1 cellular context compared by ENCODE assay signal in the genomic region with DNA sequence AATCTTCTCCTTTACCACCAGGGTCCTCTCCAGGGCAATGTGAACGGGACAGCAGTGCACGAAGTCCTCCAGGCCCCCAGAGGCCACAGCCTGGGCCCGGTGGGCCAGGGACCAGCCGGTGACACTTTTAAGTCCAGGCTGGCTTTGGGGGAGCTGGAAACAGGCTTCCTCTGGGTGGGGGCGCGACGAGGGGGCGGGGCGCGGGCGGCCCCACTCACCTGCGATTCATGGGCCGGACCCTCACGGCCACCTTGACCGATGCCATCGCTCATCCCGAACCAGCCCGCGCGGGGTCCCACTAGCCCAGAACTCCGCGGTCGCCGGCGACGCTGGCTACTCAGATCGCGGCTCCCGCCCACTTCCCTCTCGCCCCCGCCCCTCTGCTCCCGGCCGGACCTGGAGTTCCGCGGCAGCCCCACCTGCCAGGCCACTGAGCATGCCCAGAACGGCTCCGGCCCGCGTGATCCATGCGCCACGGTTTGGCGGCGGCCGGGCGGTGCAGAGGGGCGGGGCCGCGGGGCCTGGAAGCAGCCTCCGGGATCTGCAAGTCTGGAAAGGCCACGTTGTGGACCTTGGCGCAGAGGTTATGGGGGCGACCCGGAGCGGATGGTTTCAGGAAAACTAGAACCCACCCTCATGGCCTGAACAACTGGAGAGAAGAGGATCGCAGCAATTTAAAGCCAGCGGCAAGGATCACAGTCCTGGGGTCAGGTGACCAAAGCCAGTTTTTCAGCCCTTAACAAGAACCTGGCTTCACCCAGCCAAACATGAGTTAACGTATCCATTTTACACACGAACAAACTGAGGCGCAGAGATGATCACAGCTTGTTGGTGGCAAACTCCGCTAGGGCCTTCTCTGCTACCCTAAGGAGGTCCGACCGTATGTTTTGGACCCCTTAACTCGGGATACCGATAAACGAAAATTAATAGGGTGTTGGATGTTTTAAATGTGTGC.
A peak's percentile ranks its signal among the peaks of the same experiment; 100 is the strongest.
TF ChIP-seq lines count a peak whose summit lies in the region.

A gene with protein sequence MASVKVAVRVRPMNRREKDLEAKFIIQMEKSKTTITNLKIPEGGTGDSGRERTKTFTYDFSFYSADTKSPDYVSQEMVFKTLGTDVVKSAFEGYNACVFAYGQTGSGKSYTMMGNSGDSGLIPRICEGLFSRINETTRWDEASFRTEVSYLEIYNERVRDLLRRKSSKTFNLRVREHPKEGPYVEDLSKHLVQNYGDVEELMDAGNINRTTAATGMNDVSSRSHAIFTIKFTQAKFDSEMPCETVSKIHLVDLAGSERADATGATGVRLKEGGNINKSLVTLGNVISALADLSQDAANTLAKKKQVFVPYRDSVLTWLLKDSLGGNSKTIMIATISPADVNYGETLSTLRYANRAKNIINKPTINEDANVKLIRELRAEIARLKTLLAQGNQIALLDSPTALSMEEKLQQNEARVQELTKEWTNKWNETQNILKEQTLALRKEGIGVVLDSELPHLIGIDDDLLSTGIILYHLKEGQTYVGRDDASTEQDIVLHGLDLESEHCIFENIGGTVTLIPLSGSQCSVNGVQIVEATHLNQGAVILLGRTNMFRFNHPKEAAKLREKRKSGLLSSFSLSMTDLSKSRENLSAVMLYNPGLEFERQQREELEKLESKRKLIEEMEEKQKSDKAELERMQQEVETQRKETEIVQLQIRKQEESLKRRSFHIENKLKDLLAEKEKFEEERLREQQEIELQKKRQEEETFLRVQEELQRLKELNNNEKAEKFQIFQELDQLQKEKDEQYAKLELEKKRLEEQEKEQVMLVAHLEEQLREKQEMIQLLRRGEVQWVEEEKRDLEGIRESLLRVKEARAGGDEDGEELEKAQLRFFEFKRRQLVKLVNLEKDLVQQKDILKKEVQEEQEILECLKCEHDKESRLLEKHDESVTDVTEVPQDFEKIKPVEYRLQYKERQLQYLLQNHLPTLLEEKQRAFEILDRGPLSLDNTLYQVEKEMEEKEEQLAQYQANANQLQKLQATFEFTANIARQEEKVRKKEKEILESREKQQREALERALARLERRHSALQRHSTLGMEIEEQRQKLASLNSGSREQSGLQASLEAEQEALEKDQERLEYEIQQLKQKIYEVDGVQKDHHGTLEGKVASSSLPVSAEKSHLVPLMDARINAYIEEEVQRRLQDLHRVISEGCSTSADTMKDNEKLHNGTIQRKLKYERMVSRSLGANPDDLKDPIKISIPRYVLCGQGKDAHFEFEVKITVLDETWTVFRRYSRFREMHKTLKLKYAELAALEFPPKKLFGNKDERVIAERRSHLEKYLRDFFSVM (N-terminal part only) (minus strand): TSS at position 438 of the 955 bp plus-strand sequence. CDS start 173 bp downstream, at position 265.

TF ChIP-seq in HepG2, 621 proteins besides CTCF, POLR2A, EP300 and RAD21 (continued from another document and continues in another):
- peak; percentile 44 for TF ChIP-seq ELF4 (CRISPR knock-in tag; IDR thresholded peaks at IDR 0.05; ENCODE audit: borderline replicate concordance)
- TF ChIP-seq, protein P1, sequence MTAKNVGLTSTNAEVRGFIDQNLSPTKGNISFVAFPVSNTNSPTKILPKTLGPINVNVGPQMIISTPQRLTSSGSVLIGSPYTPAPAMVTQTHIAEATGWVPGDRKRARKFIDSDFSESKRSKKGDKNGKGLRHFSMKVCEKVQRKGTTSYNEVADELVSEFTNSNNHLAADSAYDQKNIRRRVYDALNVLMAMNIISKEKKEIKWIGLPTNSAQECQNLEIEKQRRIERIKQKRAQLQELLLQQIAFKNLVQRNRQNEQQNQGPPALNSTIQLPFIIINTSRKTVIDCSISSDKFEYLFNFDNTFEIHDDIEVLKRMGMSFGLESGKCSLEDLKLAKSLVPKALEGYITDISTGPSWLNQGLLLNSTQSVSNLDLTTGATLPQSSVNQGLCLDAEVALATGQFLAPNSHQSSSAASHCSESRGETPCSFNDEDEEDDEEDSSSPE (CRISPR knock-in tag; IDR thresholded peaks at IDR 0.05): peak; percentile 93
- TF ChIP-seq, protein P2, sequence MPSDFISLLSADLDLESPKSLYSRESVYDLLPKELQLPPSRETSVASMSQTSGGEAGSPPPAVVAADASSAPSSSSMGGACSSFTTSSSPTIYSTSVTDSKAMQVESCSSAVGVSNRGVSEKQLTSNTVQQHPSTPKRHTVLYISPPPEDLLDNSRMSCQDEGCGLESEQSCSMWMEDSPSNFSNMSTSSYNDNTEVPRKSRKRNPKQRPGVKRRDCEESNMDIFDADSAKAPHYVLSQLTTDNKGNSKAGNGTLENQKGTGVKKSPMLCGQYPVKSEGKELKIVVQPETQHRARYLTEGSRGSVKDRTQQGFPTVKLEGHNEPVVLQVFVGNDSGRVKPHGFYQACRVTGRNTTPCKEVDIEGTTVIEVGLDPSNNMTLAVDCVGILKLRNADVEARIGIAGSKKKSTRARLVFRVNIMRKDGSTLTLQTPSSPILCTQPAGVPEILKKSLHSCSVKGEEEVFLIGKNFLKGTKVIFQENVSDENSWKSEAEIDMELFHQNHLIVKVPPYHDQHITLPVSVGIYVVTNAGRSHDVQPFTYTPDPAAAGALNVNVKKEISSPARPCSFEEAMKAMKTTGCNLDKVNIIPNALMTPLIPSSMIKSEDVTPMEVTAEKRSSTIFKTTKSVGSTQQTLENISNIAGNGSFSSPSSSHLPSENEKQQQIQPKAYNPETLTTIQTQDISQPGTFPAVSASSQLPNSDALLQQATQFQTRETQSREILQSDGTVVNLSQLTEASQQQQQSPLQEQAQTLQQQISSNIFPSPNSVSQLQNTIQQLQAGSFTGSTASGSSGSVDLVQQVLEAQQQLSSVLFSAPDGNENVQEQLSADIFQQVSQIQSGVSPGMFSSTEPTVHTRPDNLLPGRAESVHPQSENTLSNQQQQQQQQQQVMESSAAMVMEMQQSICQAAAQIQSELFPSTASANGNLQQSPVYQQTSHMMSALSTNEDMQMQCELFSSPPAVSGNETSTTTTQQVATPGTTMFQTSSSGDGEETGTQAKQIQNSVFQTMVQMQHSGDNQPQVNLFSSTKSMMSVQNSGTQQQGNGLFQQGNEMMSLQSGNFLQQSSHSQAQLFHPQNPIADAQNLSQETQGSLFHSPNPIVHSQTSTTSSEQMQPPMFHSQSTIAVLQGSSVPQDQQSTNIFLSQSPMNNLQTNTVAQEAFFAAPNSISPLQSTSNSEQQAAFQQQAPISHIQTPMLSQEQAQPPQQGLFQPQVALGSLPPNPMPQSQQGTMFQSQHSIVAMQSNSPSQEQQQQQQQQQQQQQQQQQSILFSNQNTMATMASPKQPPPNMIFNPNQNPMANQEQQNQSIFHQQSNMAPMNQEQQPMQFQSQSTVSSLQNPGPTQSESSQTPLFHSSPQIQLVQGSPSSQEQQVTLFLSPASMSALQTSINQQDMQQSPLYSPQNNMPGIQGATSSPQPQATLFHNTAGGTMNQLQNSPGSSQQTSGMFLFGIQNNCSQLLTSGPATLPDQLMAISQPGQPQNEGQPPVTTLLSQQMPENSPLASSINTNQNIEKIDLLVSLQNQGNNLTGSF (CRISPR knock-in tag; IDR thresholded peaks at IDR 0.05): peak; percentile 54; the same call in 1 of the 2 replicates
- TF ChIP-seq TMF1 (CRISPR knock-in tag; IDR thresholded peaks at IDR 0.05; ENCODE audit: low read depth): peak; percentile 92
- TF ChIP-seq, protein P3, sequence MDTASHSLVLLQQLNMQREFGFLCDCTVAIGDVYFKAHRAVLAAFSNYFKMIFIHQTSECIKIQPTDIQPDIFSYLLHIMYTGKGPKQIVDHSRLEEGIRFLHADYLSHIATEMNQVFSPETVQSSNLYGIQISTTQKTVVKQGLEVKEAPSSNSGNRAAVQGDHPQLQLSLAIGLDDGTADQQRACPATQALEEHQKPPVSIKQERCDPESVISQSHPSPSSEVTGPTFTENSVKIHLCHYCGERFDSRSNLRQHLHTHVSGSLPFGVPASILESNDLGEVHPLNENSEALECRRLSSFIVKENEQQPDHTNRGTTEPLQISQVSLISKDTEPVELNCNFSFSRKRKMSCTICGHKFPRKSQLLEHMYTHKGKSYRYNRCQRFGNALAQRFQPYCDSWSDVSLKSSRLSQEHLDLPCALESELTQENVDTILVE (CRISPR knock-in tag; IDR thresholded peaks at IDR 0.05): peak; percentile 82; the same call in 1 of the 2 replicates
- TF ChIP-seq AHR (CRISPR knock-in tag; IDR thresholded peaks at IDR 0.05): peak; percentile 98
- TF ChIP-seq MZF1 (CRISPR knock-in tag; IDR thresholded peaks at IDR 0.05; ENCODE audit: borderline replicate concordance): no peak
- TF ChIP-seq ARHGAP35 (CRISPR knock-in tag; IDR thresholded peaks at IDR 0.05; ENCODE audit: borderline replicate concordance): 0 out of 2 replicates have a peak, but pooled peaks have one; percentile 37
- peak; percentile 90 for TF ChIP-seq HOXA5 (CRISPR knock-in tag; IDR thresholded peaks at IDR 0.05)
- TF ChIP-seq, protein P4, sequence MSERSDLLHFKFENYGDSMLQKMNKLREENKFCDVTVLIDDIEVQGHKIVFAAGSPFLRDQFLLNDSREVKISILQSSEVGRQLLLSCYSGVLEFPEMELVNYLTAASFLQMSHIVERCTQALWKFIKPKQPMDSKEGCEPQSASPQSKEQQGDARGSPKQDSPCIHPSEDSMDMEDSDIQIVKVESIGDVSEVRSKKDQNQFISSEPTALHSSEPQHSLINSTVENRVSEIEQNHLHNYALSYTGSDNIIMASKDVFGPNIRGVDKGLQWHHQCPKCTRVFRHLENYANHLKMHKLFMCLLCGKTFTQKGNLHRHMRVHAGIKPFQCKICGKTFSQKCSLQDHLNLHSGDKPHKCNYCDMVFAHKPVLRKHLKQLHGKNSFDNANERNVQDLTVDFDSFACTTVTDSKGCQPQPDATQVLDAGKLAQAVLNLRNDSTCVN (CRISPR knock-in tag; IDR thresholded peaks at IDR 0.05; ENCODE audit: borderline replicate concordance): peak; percentile 98
- TF ChIP-seq ATRX (CRISPR knock-in tag; IDR thresholded peaks at IDR 0.05; ENCODE audit: borderline replicate concordance): no peak; the same call in 1 of the 2 replicates
- TF ChIP-seq NR3C1 (CRISPR knock-in tag; IDR thresholded peaks at IDR 0.05): no peak
- peak; percentile 90 for TF ChIP-seq FOXK1 (CRISPR knock-in tag; IDR thresholded peaks at IDR 0.05; ENCODE audit: borderline replicate concordance, low read depth)
- TF ChIP-seq, protein P5, sequence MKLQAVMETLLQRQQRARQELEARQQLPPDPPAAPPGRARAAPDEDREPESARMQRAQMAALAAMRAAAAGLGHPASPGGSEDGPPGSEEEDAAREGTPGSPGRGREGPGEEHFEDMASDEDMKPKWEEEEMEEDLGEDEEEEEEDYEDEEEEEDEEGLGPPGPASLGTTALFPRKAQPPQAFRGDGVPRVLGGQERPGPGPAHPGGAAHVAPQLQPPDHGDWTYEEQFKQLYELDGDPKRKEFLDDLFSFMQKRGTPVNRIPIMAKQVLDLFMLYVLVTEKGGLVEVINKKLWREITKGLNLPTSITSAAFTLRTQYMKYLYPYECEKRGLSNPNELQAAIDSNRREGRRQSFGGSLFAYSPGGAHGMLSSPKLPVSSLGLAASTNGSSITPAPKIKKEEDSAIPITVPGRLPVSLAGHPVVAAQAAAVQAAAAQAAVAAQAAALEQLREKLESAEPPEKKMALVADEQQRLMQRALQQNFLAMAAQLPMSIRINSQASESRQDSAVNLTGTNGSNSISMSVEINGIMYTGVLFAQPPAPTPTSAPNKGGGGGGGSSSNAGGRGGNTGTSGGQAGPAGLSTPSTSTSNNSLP (IDR thresholded peaks at IDR 0.05; ENCODE audit: low read depth, low read length): peak; percentile 90
- 0 out of 2 replicates have a peak, but pooled peaks have one; percentile 12 for TF ChIP-seq ZBTB8A (CRISPR knock-in tag; IDR thresholded peaks at IDR 0.05; ENCODE audit: borderline replicate concordance, low read depth)
- no peak; the same call in 1 of the 2 replicates for TF ChIP-seq ZNF746 (CRISPR knock-in tag; IDR thresholded peaks at IDR 0.05)
- TF ChIP-seq ZMAT3 (CRISPR knock-in tag; conservative IDR thresholded peaks at IDR 0.05): peak; percentile 94
- peak; percentile 85 for TF ChIP-seq STAT5B (CRISPR knock-in tag; IDR thresholded peaks at IDR 0.05)
- peak; percentile 82; the same call in 1 of the 2 replicates for TF ChIP-seq ZNF460 (CRISPR knock-in tag; IDR thresholded peaks at IDR 0.05; ENCODE audit: borderline replicate concordance)
- peak; percentile 67 for TF ChIP-seq NFKBIZ (CRISPR knock-in tag; IDR thresholded peaks at IDR 0.05)
- peak; percentile 78; the same call in 1 of the 2 replicates for TF ChIP-seq ZNF350 (CRISPR knock-in tag; IDR thresholded peaks at IDR 0.05; ENCODE audit: borderline replicate concordance, low read depth)
- no peak for TF ChIP-seq GTF2F1 (IDR thresholded peaks at IDR 0.05; ENCODE audit: low read length)
- TF ChIP-seq ZNF75D (CRISPR knock-in tag; IDR thresholded peaks at IDR 0.05; ENCODE audit: borderline replicate concordance): no peak
- TF ChIP-seq ZNF451 (CRISPR knock-in tag; IDR thresholded peaks at IDR 0.05): peak; percentile 96
- TF ChIP-seq, protein P6, sequence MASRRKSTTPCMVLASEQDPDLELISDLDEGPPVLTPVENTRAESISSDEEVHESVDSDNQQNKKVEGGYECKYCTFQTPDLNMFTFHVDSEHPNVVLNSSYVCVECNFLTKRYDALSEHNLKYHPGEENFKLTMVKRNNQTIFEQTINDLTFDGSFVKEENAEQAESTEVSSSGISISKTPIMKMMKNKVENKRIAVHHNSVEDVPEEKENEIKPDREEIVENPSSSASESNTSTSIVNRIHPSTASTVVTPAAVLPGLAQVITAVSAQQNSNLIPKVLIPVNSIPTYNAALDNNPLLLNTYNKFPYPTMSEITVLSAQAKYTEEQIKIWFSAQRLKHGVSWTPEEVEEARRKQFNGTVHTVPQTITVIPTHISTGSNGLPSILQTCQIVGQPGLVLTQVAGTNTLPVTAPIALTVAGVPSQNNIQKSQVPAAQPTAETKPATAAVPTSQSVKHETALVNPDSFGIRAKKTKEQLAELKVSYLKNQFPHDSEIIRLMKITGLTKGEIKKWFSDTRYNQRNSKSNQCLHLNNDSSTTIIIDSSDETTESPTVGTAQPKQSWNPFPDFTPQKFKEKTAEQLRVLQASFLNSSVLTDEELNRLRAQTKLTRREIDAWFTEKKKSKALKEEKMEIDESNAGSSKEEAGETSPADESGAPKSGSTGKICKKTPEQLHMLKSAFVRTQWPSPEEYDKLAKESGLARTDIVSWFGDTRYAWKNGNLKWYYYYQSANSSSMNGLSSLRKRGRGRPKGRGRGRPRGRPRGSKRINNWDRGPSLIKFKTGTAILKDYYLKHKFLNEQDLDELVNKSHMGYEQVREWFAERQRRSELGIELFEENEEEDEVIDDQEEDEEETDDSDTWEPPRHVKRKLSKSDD (CRISPR knock-in tag; IDR thresholded peaks at IDR 0.05; ENCODE audit: low read depth): peak; percentile 95
- peak; percentile 86 for TF ChIP-seq ZNF317 (CRISPR knock-in tag; IDR thresholded peaks at IDR 0.05)
